ENCODE assay signal across 22 cellular contexts in genomic region chr16:56753410-56753809, GRCh38. TPM values are rescaled to one million over a fixed set of nuclear protein-coding genes. Genes with fewer than 3 reads are reported as not detected.
A peak's percentile ranks its signal among the peaks of the same experiment; 100 is the strongest.
DNase-seq lines count a peak whose midpoint lies in the region; ATAC-seq and TF ChIP-seq lines count a peak whose summit lies in the region.
"Had no signal": no experiment of that assay in that cellular context is flagged by ENCODE, and none has a peak within 500 bp of the region (broad histone marks: within the 10 kb centered on the region; RNA-seq: fewer than 3 reads in every experiment).

No MANE protein-coding gene starts in this region.

- no peak for ATAC-seq in gastrocnemius medialis
- ATAC-seq: heart right ventricle had no signal

- H3K4me1 ChIP-seq in gastrocnemius medialis: no peaks in the 10 kb centered on the region

- in situ Hi-C loops in gastrocnemius medialis (cut with MboI; ENCODE audit: low sequenced_read_pairs in 4 of 4): no loop called here

- intact Hi-C loops in gastrocnemius medialis (cut with DNase I; ENCODE audit: low total_unique reads): no loop called here

- no peaks in the 10 kb centered on the region for H3K9me3 ChIP-seq in gastrocnemius medialis

- no peak overlapping the region for H3K4me3 ChIP-seq in epithelial cell of esophagus (ENCODE audit: low read length)
- no peak overlapping the region for H3K4me3 ChIP-seq in gastrocnemius medialis
- H3K4me3 ChIP-seq: heart right ventricle, smooth muscle cell had no signal

- TF ChIP-seq POLR2A in gastrocnemius medialis (IDR thresholded peaks at IDR 0.05): no peak

- H3K36me3 ChIP-seq in gastrocnemius medialis: no peaks in the 10 kb centered on the region

- H3K27ac ChIP-seq in gastrocnemius medialis: no peak overlapping the region
- H3K27ac ChIP-seq: heart right ventricle had no signal

- no peaks in the 10 kb centered on the region for H3K27me3 ChIP-seq in gastrocnemius medialis
- H3K27me3 ChIP-seq: heart right ventricle had no signal

- peak; percentile 11 for DNase-seq in GM03348 (ENCODE audit: low spot score)
- peak; percentile 24 for DNase-seq in NCI-H226
- DNase-seq in epithelial cell of esophagus (ENCODE audit: low read depth): peak; percentile 47
- peak; percentile 40 for DNase-seq in renal cortical epithelial cell (ENCODE audit: low read depth)
- no peak for DNase-seq in gastrocnemius medialis
- DNase-seq in DMS53 treated with DMSO at 0.1 percent for 48 hours (lab: John Stamatoyannopoulos, UW; ENCODE audit: unreplicated experiment): no peak
- no peak for DNase-seq in NCI-H2029 treated with DMSO at 0.1 percent for 48 hours (lab: John Stamatoyannopoulos, UW)
- DNase-seq: activated CD4-positive, alpha-beta memory T cell treated with anti-CD3 and anti-CD28 coated beads, Interleukin-2, amount 10 ng/mL, durations not matched to agents 7 days and 5 days; activated CD4-positive, CD25-positive, alpha-beta regulatory T cell treated with anti-CD3 and anti-CD28 coated beads, Interleukin-2, amount 50 U/mL, for 72 hours; activated CD8-positive, alpha-beta memory T cell treated with anti-CD3 and anti-CD28 coated beads, Interleukin-2, amount 50 U/mL, for 48 hours; activated naive CD4-positive, alpha-beta T cell treated with anti-CD3 and anti-CD28 coated beads, Interleukin-2, amount 10 ng/mL, durations not matched to agents 7 days and 5 days; amygdala; caudate nucleus; endodermal cell; heart right ventricle; NCI-H1092; NCI-H187 treated with DMSO at 0.1 percent for 48 hours; NCI-H2227 treated with DMSO at 0.1 percent for 48 hours; retina; stimulated activated CD4-positive, alpha-beta T cell treated with anti-CD3 and anti-CD28 coated beads, Interleukin-1b, Interleukin-23, amount 100 ng/mL, for 48 hours; stimulated activated CD8-positive, alpha-beta memory T cell treated with anti-CD3 and anti-CD28 coated beads, Interleukin-4, amount 100 ng/mL, for 48 hours had no signal

- no peak for TF ChIP-seq CTCF in epithelial cell of esophagus (IDR thresholded peaks at IDR 0.05; ENCODE audit: insufficient read depth, low read depth, low read length, missing control alignments)
- no peak for TF ChIP-seq CTCF in gastrocnemius medialis (IDR thresholded peaks at IDR 0.05 in 4 of 5, conservative IDR thresholded peaks at IDR 0.05 in 1 of 5)

RNA-seq across cellular contexts. Expression of gene NUP93, which starts 23.5 kb away (rescaled TPM):
- total RNA-seq in renal cortical epithelial cell: 72.3 and 105 TPM in 2 replicates
- 10 to 100 TPM; 12.9 to 30.7 (median 23.0) TPM for total RNA-seq in gastrocnemius medialis

Comparison
In these comparisons a context has a peak if more than half of its experiments do, and no peak if none do; other contexts are left out.
1. DNase-seq: peak in GM03348 (single experiment), NCI-H226 (single experiment), epithelial cell of esophagus (single experiment) and renal cortical epithelial cell (single experiment); none in gastrocnemius medialis (0 of 2), DMS53 treated with DMSO at 0.1 percent for 48 hours (single experiment) and NCI-H2029 treated with DMSO at 0.1 percent for 48 hours (single experiment).